3 cellular contexts compared by ENCODE assay signal in genomic region chr1:234969011-234969441, GRCh38.
TF ChIP-seq lines count a peak whose summit lies in the region.

No MANE protein-coding gene starts in this region.

TF ChIP-seq in liver, 16 proteins besides CTCF, POLR2A, EP300 and RAD21 (continued from another document):
- TF ChIP-seq MAX (IDR thresholded peaks at IDR 0.05) = peak; percentile 9
- no peak for TF ChIP-seq JUND (IDR thresholded peaks at IDR 0.05)
- no peak for TF ChIP-seq HNF4G (IDR thresholded peaks at IDR 0.05)
- TF ChIP-seq RXRA (IDR thresholded peaks at IDR 0.05) = no peak
- no peak for TF ChIP-seq SP1 (IDR thresholded peaks at IDR 0.05)
TF ChIP-seq in liver: peak in this region for 1.

TF ChIP-seq in HepG2, 621 proteins besides CTCF, POLR2A, EP300 and RAD21 (continued from another document):
- TF ChIP-seq PLSCR1 (CRISPR knock-in tag; IDR thresholded peaks at IDR 0.05; ENCODE audit: borderline replicate concordance) (no peak), ZNF557 (CRISPR knock-in tag; IDR thresholded peaks at IDR 0.05) (no peak), ZFYVE20 (CRISPR knock-in tag; IDR thresholded peaks at IDR 0.05; ENCODE audit: borderline replicate concordance, low read depth) (no peak), SNAPC2 (CRISPR knock-in tag; IDR thresholded peaks at IDR 0.05) (no peak), FOSL2 (CRISPR knock-in tag; IDR thresholded peaks at IDR 0.05) (no peak), MTF2 (CRISPR knock-in tag; IDR thresholded peaks at IDR 0.05; ENCODE audit: borderline replicate concordance) (no peak), CEBPG (CRISPR knock-in tag; IDR thresholded peaks at IDR 0.05) (no peak), HDAC2 (CRISPR knock-in tag; IDR thresholded peaks at IDR 0.05) (no peak), GATAD2A (CRISPR knock-in tag; IDR thresholded peaks at IDR 0.05) (no peak), AFF4 (CRISPR knock-in tag; IDR thresholded peaks at IDR 0.05) (no peak), AHR (CRISPR knock-in tag; IDR thresholded peaks at IDR 0.05) (no peak)

TF ChIP-seq in GM12878, 131 proteins besides CTCF, POLR2A, EP300 and RAD21 (continued from another document and continues in another):
- no peak for TF ChIP-seq CUX1 (IDR thresholded peaks at IDR 0.05; ENCODE audit: insufficient replicate concordance, low read depth, low read length)
- TF ChIP-seq BMI1 (IDR thresholded peaks at IDR 0.05; ENCODE audit: borderline replicate concordance) = no peak
- no peak for TF ChIP-seq TARDBP (IDR thresholded peaks at IDR 0.05; ENCODE audit: borderline replicate concordance)
- no peak for TF ChIP-seq ZSCAN29 (IDR thresholded peaks at IDR 0.05)
- TF ChIP-seq EZH2 (IDR thresholded peaks at IDR 0.05; ENCODE audit: borderline replicate concordance, control insufficient read depth, low read depth, low read length) = no peak
- no peak for TF ChIP-seq NFXL1 (IDR thresholded peaks at IDR 0.05; ENCODE audit: borderline replicate concordance)
- 0 out of 2 replicates have a peak, but pooled peaks have one; percentile 30 for TF ChIP-seq SPI1 (IDR thresholded peaks at IDR 0.05; ENCODE audit: borderline replicate concordance, insufficient read depth, low read depth, low read length)
- peak; percentile 75 for TF ChIP-seq ZNF687 (IDR thresholded peaks at IDR 0.05)
- no peak for TF ChIP-seq ZNF592 (IDR thresholded peaks at IDR 0.05)
- TF ChIP-seq YBX1 (IDR thresholded peaks at IDR 0.05) = no peak
- TF ChIP-seq POLR2AphosphoS5 (IDR thresholded peaks at IDR 0.05; ENCODE audit: low read length) = no peak
- TF ChIP-seq MEF2A (IDR thresholded peaks at IDR 0.05; ENCODE audit: insufficient read depth, low read depth, low read length) = no peak
- TF ChIP-seq BCL3 (IDR thresholded peaks at IDR 0.05; ENCODE audit: borderline replicate concordance, insufficient read depth, low read depth, low read length, poor library complexity, severe bottlenecking) = no peak
- TF ChIP-seq STAT1 (conservative IDR thresholded peaks at IDR 0.05) = no peak
- no peak for TF ChIP-seq PBX3 (IDR thresholded peaks at IDR 0.05; ENCODE audit: insufficient replicate concordance, low read depth, low read length)
- TF ChIP-seq TAF1 (IDR thresholded peaks at IDR 0.05; ENCODE audit: borderline replicate concordance, low read depth, low read length) = no peak
- TF ChIP-seq RBBP5 (conservative IDR thresholded peaks at IDR 0.05) = no peak
- no peak for TF ChIP-seq HSF1 (IDR thresholded peaks at IDR 0.05; ENCODE audit: low read depth, low read length)
- TF ChIP-seq LARP7 (IDR thresholded peaks at IDR 0.05) = no peak
- no peak for TF ChIP-seq PAX5 (IDR thresholded peaks at IDR 0.05; ENCODE audit: borderline replicate concordance, low read depth, low read length)
- no peak for TF ChIP-seq SMAD5 (IDR thresholded peaks at IDR 0.05; ENCODE audit: low read depth)
- TF ChIP-seq NR2C2 (IDR thresholded peaks at IDR 0.05; ENCODE audit: borderline replicate concordance, control insufficient read depth, insufficient read length, low read depth) = no peak
- no peak for TF ChIP-seq KLF5 (IDR thresholded peaks at IDR 0.05; ENCODE audit: partially characterized antibody)
- no peak for TF ChIP-seq SMARCA5 (IDR thresholded peaks at IDR 0.05)
- no peak for TF ChIP-seq ZNF384 (IDR thresholded peaks at IDR 0.05; ENCODE audit: borderline replicate concordance, low read depth, low read length)
- TF ChIP-seq IKZF2 (IDR thresholded peaks at IDR 0.05) = peak in 1 of 2 experiments; percentile 29; a peak in 1 of 4 replicates
- TF ChIP-seq FOXK2 (IDR thresholded peaks at IDR 0.05) = no peak
- TF ChIP-seq CBFB (IDR thresholded peaks at IDR 0.05; ENCODE audit: low read depth) = no peak
- no peak for TF ChIP-seq IRF5 (IDR thresholded peaks at IDR 0.05; ENCODE audit: borderline replicate concordance)
- peak; percentile 48; the same call in 1 of the 2 replicates for TF ChIP-seq EED (IDR thresholded peaks at IDR 0.05; ENCODE audit: low read depth)
- no peak for TF ChIP-seq E2F4 (IDR thresholded peaks at IDR 0.05; ENCODE audit: low read depth, low read length)
- TF ChIP-seq PML (IDR thresholded peaks at IDR 0.05; ENCODE audit: low read length) = no peak
